In genomic region chr1:25572708-25573590, GRCh38 we compare ENCODE assay signal across 9 cellular contexts. TPM values are rescaled to one million over a fixed set of nuclear protein-coding genes. Genes with fewer than 3 reads are reported as not detected.
DNase-seq lines count a peak whose midpoint lies in the region; ATAC-seq, FAIRE-seq and TF ChIP-seq lines count a peak whose summit lies in the region.
"Had no signal": no experiment of that assay in that cellular context is flagged by ENCODE, and none has a peak within 500 bp of the region (broad histone marks: within the 10 kb centered on the region; RNA-seq: fewer than 3 reads in every experiment).

No MANE protein-coding gene starts in this region.

- peak; percentile 76 for DNase-seq in AG08395 (ENCODE audit: low spot score)
- peak; percentile 77 for DNase-seq in GM12891 (ENCODE audit: insufficient read length, low spot score)
- DNase-seq in PC-9 = peak in 1 of 2 experiments; percentile 60
- no peak for DNase-seq in left ventricle myocardium inferior
- peak; percentile 49 for DNase-seq in stimulated activated CD4-positive, alpha-beta T cell treated with anti-CD3 and anti-CD28 coated beads, Interleukin-12 subunit alpha, Interleukin-12 subunit beta, amount 100 ng/mL, for 4 hours

- H3K9me3 Mint-ChIP-seq in activated naive CD4-positive, alpha-beta T cell treated with anti-CD3 and anti-CD28 coated beads, Interleukin-2, amount 50 U/mL, for 24 hours = no peaks in the 10 kb centered on the region

- H3K9me2 ChIP-seq in PC-9 (ENCODE audit: insufficient read depth) = no peaks in the 10 kb centered on the region

- CTCF ChIA-PET in PC-9 (lab: Charles Lee) = interaction anchor here (0.6 to 0.8 kb wide), 3 partner anchors 35 to 234 kb away, joined by 3 to 6 read pairs (median 4); no protein-coding TSS in a partner anchor

- H3K27me3 Mint-ChIP-seq in activated naive CD4-positive, alpha-beta T cell treated with anti-CD3 and anti-CD28 coated beads, Interleukin-2, amount 50 U/mL, for 24 hours = no peaks in the 10 kb centered on the region

- H3K4me1 ChIP-seq in PC-9 (replicated peaks; ENCODE audit: insufficient read depth) (peaks cover 55% of the 10 kb centered on the region), left ventricle myocardium inferior (peaks cover 42% of the 10 kb centered on the region)

- H4K20me1 ChIP-seq in PC-9 (ENCODE audit: insufficient read depth) = no peaks in the 10 kb centered on the region

- H3K27ac ChIP-seq in PC-9 (peak overlapping the region; percentile 55), left ventricle myocardium inferior (replicated peaks) (no peak overlapping the region)

- no peak for TF ChIP-seq POLR2A in GM12891 (IDR thresholded peaks at IDR 0.05; ENCODE audit: low read depth, low read length)

- H3K4me3 ChIP-seq in PC-9 = no peak overlapping the region
- no peak overlapping the region for H3K4me3 ChIP-seq in left ventricle myocardium inferior

- H3K36me3 Mint-ChIP-seq in activated naive CD4-positive, alpha-beta T cell treated with anti-CD3 and anti-CD28 coated beads, Interleukin-2, amount 50 U/mL, for 24 hours = no peaks in the 10 kb centered on the region

- H3K36me3 ChIP-seq in PC-9 (ENCODE audit: low read depth) (no peaks in the 10 kb centered on the region), left ventricle myocardium inferior (no peaks in the 10 kb centered on the region)

- FAIRE-seq in GM12891 (lab: Jason Lieb, UNC) = no peak
- FAIRE-seq: frontal cortex had no signal

- intact Hi-C loops in PC-9 (cut with micrococcal nuclease; ENCODE audit: unreplicated experiment) = loop anchor here (5.0 kb wide), 1 partner anchor 34 kb away; no protein-coding TSS in a partner anchor
- intact Hi-C loops in left ventricle myocardium inferior (cut with micrococcal nuclease) = no loop called here

- H3K9me3 ChIP-seq in PC-9 (ENCODE audit: insufficient read depth, low read depth) = no peaks in the 10 kb centered on the region
- no peaks in the 10 kb centered on the region for H3K9me3 ChIP-seq in left ventricle myocardium inferior (replicated peaks)

- POLR2A ChIA-PET in PC-9 (lab: Charles Lee; ENCODE audit: unreplicated experiment) = interaction anchor here (0.6 kb wide), 2 partner anchors 36 to 169 kb away, joined by 3 to 8 read pairs; no protein-coding TSS in a partner anchor

- H3K79me2 ChIP-seq in PC-9 (ENCODE audit: low read depth) = no peaks in the 10 kb centered on the region

- H3K27me3 ChIP-seq in PC-9 (ENCODE audit: insufficient read depth, low read depth) (no peaks in the 10 kb centered on the region), left ventricle myocardium inferior (ENCODE audit: low read depth) (peaks cover 5% of the 10 kb centered on the region)

- ATAC-seq in GM18520 (IDR thresholded peaks at IDR 0.05; ENCODE audit: unreplicated experiment) (no peak), HG02885 (IDR thresholded peaks at IDR 0.05; ENCODE audit: poor library complexity, unreplicated experiment) (no peak)

- BruUV-seq in PC-9 (replicated peaks; lab: Mats Ljungman, UMichigan) = no TSS peak

- peaks cover 58% of the 10 kb centered on the region for H3K4me1 Mint-ChIP-seq in activated naive CD4-positive, alpha-beta T cell treated with anti-CD3 and anti-CD28 coated beads, Interleukin-2, amount 50 U/mL, for 24 hours

- peak overlapping the region; percentile 65 for H3K27ac Mint-ChIP-seq in activated naive CD4-positive, alpha-beta T cell treated with anti-CD3 and anti-CD28 coated beads, Interleukin-2, amount 50 U/mL, for 24 hours

- TF ChIP-seq CTCF in PC-9 (conservative IDR thresholded peaks at IDR 0.05) (peak; percentile 69), left ventricle myocardium inferior (IDR thresholded peaks at IDR 0.05; ENCODE audit: borderline replicate concordance) (peak; percentile 74)

- peaks cover 40% of the 10 kb centered on the region for H3F3A ChIP-seq in PC-9 (ENCODE audit: insufficient read depth, low read depth)

- H3K4me3 Mint-ChIP-seq in activated naive CD4-positive, alpha-beta T cell treated with anti-CD3 and anti-CD28 coated beads, Interleukin-2, amount 50 U/mL, for 24 hours = no peak overlapping the region

- H3K4me2 ChIP-seq in PC-9 = peak overlapping the region; percentile 71

- no peak overlapping the region for H2AFZ ChIP-seq in PC-9

TF ChIP-seq in GM12891, 5 proteins besides CTCF, POLR2A, EP300 and RAD21:
- TF ChIP-seq POU2F2 (IDR thresholded peaks at IDR 0.05; ENCODE audit: low read depth, low read length) (no peak), SPI1 (IDR thresholded peaks at IDR 0.05; ENCODE audit: low read depth, low read length) (no peak), PAX5 (IDR thresholded peaks at IDR 0.05; ENCODE audit: insufficient read depth, low read length, severe bottlenecking) (no peak), TAF1 (IDR thresholded peaks at IDR 0.05; ENCODE audit: low read depth, low read length) (no peak), POLR2AphosphoS5 (IDR thresholded peaks at IDR 0.05; ENCODE audit: low read depth, low read length) (no peak)

RNA-seq across cellular contexts. Expression of gene LDLRAP1, which starts 29.5 kb away (rescaled TPM):
- 8.4 TPM for polyA plus RNA-seq in GM12891 (2012; ENCODE audit: low read depth, missing spikeins)
- total RNA-seq in PC-9 (2021) (24.7 and 29.2 TPM in 2 replicates), left ventricle myocardium inferior (14.4 TPM)

RNA-seq across cellular contexts. Expression of gene MAN1C1, which starts 43.6 kb away (rescaled TPM):
- 0.94 TPM for polyA plus RNA-seq in GM12891 (2012; ENCODE audit: low read depth, missing spikeins)
- total RNA-seq in PC-9 (2021) (0.41 and 0.48 TPM in 2 replicates), left ventricle myocardium inferior (18.0 TPM)

Comparison
In these comparisons a context has a peak if more than half of its experiments do, and no peak if none do; other contexts are left out.
1. RNA of gene MAN1C1, which starts 43.6 kb away (total RNA-seq): 18.0 TPM in left ventricle myocardium inferior (single experiment); 0.41 to 0.48 TPM in PC-9; every median in the first group is over 10 times any median in the second.